In genomic region chr5:149765932-149766331, GRCh38 we compare ENCODE assay signal across 12 cellular contexts. TPM values are rescaled to one million over a fixed set of nuclear protein-coding genes. Genes with fewer than 3 reads are reported as not detected.
A peak's percentile ranks its signal among the peaks of the same experiment; 100 is the strongest.
DNase-seq lines count a peak whose midpoint lies in the region; ATAC-seq and TF ChIP-seq lines count a peak whose summit lies in the region.
"Had no signal": no experiment of that assay in that cellular context is flagged by ENCODE, and none has a peak within 500 bp of the region (broad histone marks: within the 10 kb centered on the region; RNA-seq: fewer than 3 reads in every experiment).

No MANE protein-coding gene starts in this region.

- H3K9me2 ChIP-seq in HCT116 (ENCODE audit: insufficient read depth) = no peaks in the 10 kb centered on the region

- ATAC-seq in HCT116 (no peak), HG02763 (IDR thresholded peaks at IDR 0.05; ENCODE audit: unreplicated experiment) (no peak)

- no peak overlapping the region for H3K9ac ChIP-seq in HCT116 (ENCODE audit: low read length)

- H3K4me3 ChIP-seq in HCT116 (replicated peaks in 1 of 2; ENCODE audit: low read depth in 1 of 2, low read length in 2 of 2) = no peak overlapping the region
- no peak overlapping the region for H3K4me3 ChIP-seq in dorsolateral prefrontal cortex
- H3K4me3 ChIP-seq: stomach had no signal

- CTCF ChIA-PET in HCT116 (lab: Charles Lee) = interaction anchor here (1.4 kb wide), 1 partner anchor 10 kb away, joined by 3 read pairs; no protein-coding TSS in a partner anchor

- TF ChIP-seq CTCF in HCT116 (IDR thresholded peaks at IDR 0.05 in 2 of 3, conservative IDR thresholded peaks at IDR 0.05 in 1 of 3; ENCODE audit: borderline replicate concordance in 1 of 3, insufficient read depth in 1 of 3, low read depth in 2 of 3, low read length in 2 of 3) = peak; percentile 28 to 74 (median 56); a peak in 5 of 6 replicates
- TF ChIP-seq CTCF in dorsolateral prefrontal cortex (IDR thresholded peaks at IDR 0.05 in 54 of 56, conservative IDR thresholded peaks at IDR 0.05 in 2 of 56; ENCODE audit: low read depth in 1 of 56, partially characterized antibody in 56 of 56) = peak in 5 of 56 donors; percentile 15 to 30 (median 21)

- RAD21 ChIA-PET in HCT116 (lab: Charles Lee; ENCODE audit: low non-redundant PET in 1 of 2, low total read pairs in 2 of 2, uncharacterized antibody in 2 of 2, unreplicated experiment in 2 of 2) = no interaction called here

- H2AFZ ChIP-seq in HCT116 (ENCODE audit: low read depth, low read length, poor library complexity, severe bottlenecking) = no peak overlapping the region

- peaks cover 17% of the 10 kb centered on the region; the same call in 1 of the 2 replicates for H3K79me2 ChIP-seq in HCT116 (ENCODE audit: insufficient read depth, low read length)

- H3K4me2 ChIP-seq in HCT116 (ENCODE audit: low read length) = no peak overlapping the region

- peak; percentile 33; the same call in 1 of the 2 replicates for TF ChIP-seq RAD21 in HCT116 (IDR thresholded peaks at IDR 0.05; ENCODE audit: low read depth)

- no peaks in the 10 kb centered on the region for H3K4me1 ChIP-seq in HCT116 (ENCODE audit: control insufficient read depth in 1 of 2, insufficient read depth in 2 of 2, low read length in 2 of 2)

- H4K20me1 ChIP-seq in HCT116 (ENCODE audit: insufficient read depth) = no peaks in the 10 kb centered on the region

- no peaks in the 10 kb centered on the region; a peak in 1 of 4 replicates for H3K9me3 ChIP-seq in HCT116 (ENCODE audit: control insufficient read depth in 1 of 2, insufficient read depth in 1 of 2, low read depth in 1 of 2, low read length in 2 of 2)

- BruUV-seq in HCT116 (replicated peaks; lab: Mats Ljungman, UMichigan) = no TSS peak

- H3K27me3 ChIP-seq in HCT116 (ENCODE audit: insufficient read depth, low read length) (no peaks in the 10 kb centered on the region), dorsolateral prefrontal cortex (no peaks in the 10 kb centered on the region)
- H3K27me3 ChIP-seq: stomach had no signal

- peaks cover 0 to 3% of the 10 kb centered on the region in 2 experiments; a peak in 1 of 4 replicates for H3K36me3 ChIP-seq in HCT116 (ENCODE audit: control insufficient read depth in 1 of 2, insufficient read depth in 2 of 2, low read length in 2 of 2)

- POLR2A ChIA-PET in HCT116 (lab: Charles Lee) = no interaction called here

- peak; percentile 29 for DNase-seq in CMK (ENCODE audit: low read depth)
- peak; percentile 19 for DNase-seq in HCT116 (ENCODE audit: low read depth, low spot score)
- DNase-seq in SK-MEL-5 (ENCODE audit: low read depth, low spot score) = peak; percentile 34
- peak; percentile 9 for DNase-seq in iPS DF 4.7 (ENCODE audit: extremely low read depth, low spot score)
- DNase-seq in NCI-H187 treated with DMSO at 0.1 percent for 48 hours (lab: John Stamatoyannopoulos, UW) = no peak
- no peak for DNase-seq in GM03348 (ENCODE audit: low spot score)
- DNase-seq in dorsolateral prefrontal cortex = no peak
- DNase-seq: activated CD4-positive, alpha-beta memory T cell treated with anti-CD3 and anti-CD28 coated beads for 36 hours; DMS79 treated with DMSO at 0.1 percent for 48 hours; stimulated activated CD4-positive, alpha-beta T cell treated with anti-CD3 and anti-CD28 coated beads, Interleukin-15, amount 100 ng/mL, for 24 hours; stomach had no signal

- H3K27ac ChIP-seq in HCT116 (ENCODE audit: low read depth, low read length) (no peak overlapping the region), dorsolateral prefrontal cortex (no peak overlapping the region)
- H3K27ac ChIP-seq: stomach had no signal

- intact Hi-C loops in HCT116 (cut with micrococcal nuclease) = no loop called here
- intact Hi-C loops in dorsolateral prefrontal cortex (cut with DNase I) = no loop called here

- no peak for TF ChIP-seq POLR2A in HCT116 (IDR thresholded peaks at IDR 0.05; ENCODE audit: borderline replicate concordance, extremely low read depth, insufficient read depth, insufficient read length)

- in situ Hi-C loops in SK-MEL-5 (cut with HindIII; ENCODE audit: low pct_unique_long_range_greater_than_20kb, low sequenced_read_pairs) = no loop called here

TF ChIP-seq in HCT116, 20 proteins besides CTCF, POLR2A, EP300 and RAD21:
- TF ChIP-seq CBX3 (IDR thresholded peaks at IDR 0.05; ENCODE audit: low read depth) (peak; percentile 36; the same call in 1 of the 2 replicates), REST (IDR thresholded peaks at IDR 0.05; ENCODE audit: low read depth) (no peak)
TF ChIP-seq in HCT116: peak in this region for 1.

RNA-seq across cellular contexts. Expression of gene PPARGC1B, which starts 35.8 kb away (rescaled TPM):
- total RNA-seq in HCT116 (2021; ENCODE audit: unreplicated experiment) = 9.2 TPM
- 1.5 and 1.7 TPM in 2 replicates for polyA plus RNA-seq in HCT116 (2012)
- total RNA-seq in SK-MEL-5 (2014; rRNA removed; shearing (Covaris generic)) = 2.2 and 2.3 TPM in 2 replicates
- polyA plus RNA-seq in SK-MEL-5 (2015; cell fraction: cytosol; rRNA removed) = 4.0 and 5.5 TPM in 2 replicates
- polyA plus RNA-seq in SK-MEL-5 (2015; cell fraction: nucleus; rRNA removed) = 15.3 TPM in 2 replicates
- total RNA-seq in dorsolateral prefrontal cortex = 10 to 100 TPM in 116 of 120 experiments, 1 to 10 TPM in 4; 4.7 to 24.2 (median 15.6) TPM

Comparison
In these comparisons a context has a peak if more than half of its experiments do, and no peak if none do; other contexts are left out.
1. DNase-seq: peak in CMK (single experiment), HCT116 (single experiment), SK-MEL-5 (single experiment) and iPS DF 4.7 (single experiment); none in NCI-H187 treated with DMSO at 0.1 percent for 48 hours (single experiment), GM03348 (single experiment) and dorsolateral prefrontal cortex (0 of 10).